ENCODE assay signal across 21 cellular contexts in the genomic region with DNA sequence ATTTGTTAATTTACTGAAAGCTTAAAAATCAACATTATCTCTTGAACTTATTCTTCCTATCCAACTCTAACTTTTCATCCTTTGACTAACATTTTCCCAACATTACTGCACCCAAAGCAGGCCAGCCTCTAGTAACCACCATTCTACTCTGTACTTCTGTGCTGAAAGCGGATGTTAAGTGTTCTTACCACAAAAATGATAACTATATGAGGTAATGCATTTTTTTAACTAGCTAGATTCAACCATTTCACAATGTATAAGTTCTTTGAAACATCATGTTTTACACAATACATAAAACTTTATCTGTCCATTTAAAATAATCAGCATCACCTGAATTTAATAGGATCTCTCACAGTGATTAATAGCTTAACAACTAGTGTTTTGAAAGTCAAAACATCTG.
DNase-seq lines count a peak whose midpoint lies in the region; ATAC-seq and TF ChIP-seq lines count a peak whose summit lies in the region.
"Had no signal": no experiment of that assay in that cellular context is flagged by ENCODE, and none has a peak within 500 bp of the region (broad histone marks: within the 10 kb centered on the region; RNA-seq: fewer than 3 reads in every experiment).

No MANE protein-coding gene starts in this region.

- no peak overlapping the region for H3K27ac Mint-ChIP-seq in GM23338
- H3K27ac Mint-ChIP-seq: activated naive CD4-positive, alpha-beta T cell treated with anti-CD3 and anti-CD28 coated beads, Interleukin-2, amount 50 U/mL, for 24 hours; activated T-cell treated with anti-CD3 and anti-CD28 coated beads, Interleukin-2, amount 50 U/mL, for 24 hours; T-cell had no signal

- no peaks in the 10 kb centered on the region for H3K9me3 Mint-ChIP-seq in GM23338
- H3K9me3 Mint-ChIP-seq: activated naive CD4-positive, alpha-beta T cell treated with anti-CD3 and anti-CD28 coated beads, Interleukin-2, amount 50 U/mL, for 24 hours; H9 had no signal

- TF ChIP-seq POLR2A in ovary (IDR thresholded peaks at IDR 0.05) = no peak

- DNase-seq in AG08395 (ENCODE audit: low spot score) = peak; percentile 30
- no peak for DNase-seq in GM23338 (ENCODE audit: low spot score)
- DNase-seq in astrocyte of the hippocampus (ENCODE audit: low read depth, low spot score) = peak; percentile 44
- DNase-seq in glomerular visceral epithelial cell (ENCODE audit: extremely low spot score) = peak; percentile 40
- no peak for DNase-seq in upper lobe of right lung
- no peak for DNase-seq in RWPE1 (ENCODE audit: low spot score)
- no peak for DNase-seq in ovary
- DNase-seq in activated CD8-positive, alpha-beta memory T cell treated with anti-CD3 and anti-CD28 coated beads for 24 hours = no peak
- DNase-seq: activated CD4-positive, alpha-beta T cell treated with anti-CD3 and anti-CD28 coated beads, Interleukin-2, amount 50 U/mL, for 4 hours; activated T-cell treated with anti-CD3 and anti-CD28 coated beads, Interleukin-2, amount 50 U/mL, for 24 hours; COR-L47; effector CD4-positive, alpha-beta T cell; H9; Karpas-422; left colon; NCI-H774; T-cell had no signal

- H3K4me3 Mint-ChIP-seq in GM23338 = no peak overlapping the region
- H3K4me3 Mint-ChIP-seq: activated naive CD4-positive, alpha-beta T cell treated with anti-CD3 and anti-CD28 coated beads, Interleukin-2, amount 50 U/mL, for 24 hours; activated T-cell treated with anti-CD3 and anti-CD28 coated beads, Interleukin-2, amount 50 U/mL, for 24 hours; H9; T-cell had no signal

- POLR2A ChIA-PET in RWPE1 (lab: Yijun Ruan, JAX; ENCODE audit: low non-redundant PET) = no interaction called here

- H3K4me3 ChIP-seq in GM23338 (no peak overlapping the region), upper lobe of right lung (no peak overlapping the region), ovary (no peak overlapping the region)
- H3K4me3 ChIP-seq: cardiac muscle cell, esophagus muscularis mucosa had no signal

- H3K36me3 Mint-ChIP-seq in GM23338 (ENCODE audit: low read depth) = no peaks in the 10 kb centered on the region
- H3K36me3 Mint-ChIP-seq: activated naive CD4-positive, alpha-beta T cell treated with anti-CD3 and anti-CD28 coated beads, Interleukin-2, amount 50 U/mL, for 24 hours; T-cell had no signal

- H3K4me1 ChIP-seq in GM23338 (ENCODE audit: insufficient read depth) (no peaks in the 10 kb centered on the region), upper lobe of right lung (no peaks in the 10 kb centered on the region), ovary (ENCODE audit: insufficient read depth) (no peaks in the 10 kb centered on the region)

- H3K27me3 ChIP-seq in GM23338 (ENCODE audit: insufficient read depth) (no peaks in the 10 kb centered on the region), upper lobe of right lung (no peaks in the 10 kb centered on the region), ovary (no peaks in the 10 kb centered on the region)
- H3K27me3 ChIP-seq: cardiac muscle cell, esophagus muscularis mucosa had no signal

- H3K27ac ChIP-seq in GM23338 (ENCODE audit: low read depth) (0 out of 2 replicates have a peak overlapping the region, but pooled peaks have one; percentile 1), upper lobe of right lung (no peak overlapping the region), RWPE1 (no peak overlapping the region), ovary (no peak overlapping the region)
- H3K27ac ChIP-seq: cardiac muscle cell, esophagus muscularis mucosa had no signal

- TF ChIP-seq CTCF in GM23338 (conservative IDR thresholded peaks at IDR 0.05; ENCODE audit: low read depth in 2 of 2) (no peak), upper lobe of right lung (IDR thresholded peaks at IDR 0.05) (no peak), RWPE1 (conservative IDR thresholded peaks at IDR 0.05; ENCODE audit: low read depth) (no peak), ovary (IDR thresholded peaks at IDR 0.05) (no peak)

- ATAC-seq in GM23338 = no peak
- no peak for ATAC-seq in upper lobe of right lung
- ATAC-seq: left colon, right cardiac atrium, T-cell had no signal

- no peaks in the 10 kb centered on the region for H3K79me2 ChIP-seq in GM23338 (replicated peaks; ENCODE audit: insufficient read depth)

- H3K36me3 ChIP-seq in GM23338 (ENCODE audit: insufficient read depth) = no peaks in the 10 kb centered on the region
- H3K36me3 ChIP-seq in upper lobe of right lung = no peaks in the 10 kb centered on the region
- no peaks in the 10 kb centered on the region for H3K36me3 ChIP-seq in ovary
- H3K36me3 ChIP-seq: cardiac muscle cell, esophagus muscularis mucosa had no signal

- intact Hi-C loops in upper lobe of right lung (cut with DNase I) (no loop called here), ovary (cut with DNase I) (no loop called here)

- CTCF ChIA-PET in RWPE1 (lab: Yijun Ruan, JAX) = interaction anchor here (0.7 kb wide), 1 partner anchor 361 kb away, joined by 3 read pairs; no protein-coding TSS in a partner anchor

- H4K20me1 ChIP-seq in GM23338 (replicated peaks; ENCODE audit: insufficient read depth) = no peaks in the 10 kb centered on the region

- H3K4me1 Mint-ChIP-seq in GM23338 = peaks cover 8% of the 10 kb centered on the region
- H3K4me1 Mint-ChIP-seq: activated naive CD4-positive, alpha-beta T cell treated with anti-CD3 and anti-CD28 coated beads, Interleukin-2, amount 50 U/mL, for 24 hours; T-cell had no signal

- no peaks in the 10 kb centered on the region for H3K27me3 Mint-ChIP-seq in GM23338 (ENCODE audit: insufficient read depth, low read depth, poor library complexity)
- H3K27me3 Mint-ChIP-seq: activated naive CD4-positive, alpha-beta T cell treated with anti-CD3 and anti-CD28 coated beads, Interleukin-2, amount 50 U/mL, for 24 hours; activated T-cell treated with anti-CD3 and anti-CD28 coated beads, Interleukin-2, amount 50 U/mL, for 24 hours; T-cell had no signal

- H3F3A ChIP-seq in GM23338 (replicated peaks; ENCODE audit: low read depth) = no peaks in the 10 kb centered on the region

- H3K9me3 ChIP-seq in upper lobe of right lung (no peaks in the 10 kb centered on the region), ovary (no peaks in the 10 kb centered on the region)
- H3K9me3 ChIP-seq: esophagus muscularis mucosa had no signal

- TF ChIP-seq EP300 in ovary (IDR thresholded peaks at IDR 0.05) = no peak

- no peak overlapping the region for H3K4me2 ChIP-seq in GM23338

- H3K9me2 ChIP-seq in GM23338 (ENCODE audit: insufficient read depth) = no peaks in the 10 kb centered on the region

- H2AFZ ChIP-seq in GM23338 = no peak overlapping the region

- 70 to 78% (median 77%) methylated on average over 1 of the region's 1 CpG for WGBS in ovary, 3 donors

TF ChIP-seq in GM23338, 12 proteins besides CTCF, POLR2A, EP300 and RAD21:
- no peak for TF ChIP-seq JUNB (IDR thresholded peaks at IDR 0.05; ENCODE audit: unreplicated experiment)
- TF ChIP-seq EZH2phosphoT487 (IDR thresholded peaks at IDR 0.05; ENCODE audit: unreplicated experiment) = no peak
- no peak for TF ChIP-seq STAT1 (IDR thresholded peaks at IDR 0.05; ENCODE audit: unreplicated experiment)
- TF ChIP-seq, protein P1, sequence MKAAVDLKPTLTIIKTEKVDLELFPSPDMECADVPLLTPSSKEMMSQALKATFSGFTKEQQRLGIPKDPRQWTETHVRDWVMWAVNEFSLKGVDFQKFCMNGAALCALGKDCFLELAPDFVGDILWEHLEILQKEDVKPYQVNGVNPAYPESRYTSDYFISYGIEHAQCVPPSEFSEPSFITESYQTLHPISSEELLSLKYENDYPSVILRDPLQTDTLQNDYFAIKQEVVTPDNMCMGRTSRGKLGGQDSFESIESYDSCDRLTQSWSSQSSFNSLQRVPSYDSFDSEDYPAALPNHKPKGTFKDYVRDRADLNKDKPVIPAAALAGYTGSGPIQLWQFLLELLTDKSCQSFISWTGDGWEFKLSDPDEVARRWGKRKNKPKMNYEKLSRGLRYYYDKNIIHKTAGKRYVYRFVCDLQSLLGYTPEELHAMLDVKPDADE (IDR thresholded peaks at IDR 0.05) = no peak
- TF ChIP-seq ZNF114 (CRISPR knock-in tag; IDR thresholded peaks at IDR 0.05) = no peak
- no peak for TF ChIP-seq POLR2AphosphoS5 (IDR thresholded peaks at IDR 0.05; ENCODE audit: low read depth)
- TF ChIP-seq CREB1 (CRISPR knock-in tag; IDR thresholded peaks at IDR 0.05; ENCODE audit: low read depth) = no peak

Comparison
In these comparisons a context has a peak if more than half of its experiments do, and no peak if none do; other contexts are left out.
1. DNase-seq: peak in AG08395 (single experiment), astrocyte of the hippocampus (single experiment) and glomerular visceral epithelial cell (single experiment); none in GM23338 (single experiment), upper lobe of right lung (single experiment), RWPE1 (single experiment), ovary (0 of 5) and activated CD8-positive, alpha-beta memory T cell treated with anti-CD3 and anti-CD28 coated beads for 24 hours (single experiment).